Comparison of ENCODE assay signal across 8 cellular contexts in genomic region chr5:431001-431710, GRCh38. TPM values are rescaled to one million over a fixed set of nuclear protein-coding genes. Genes with fewer than 3 reads are reported as not detected.
DNase-seq lines count a peak whose midpoint lies in the region; ATAC-seq and TF ChIP-seq lines count a peak whose summit lies in the region.

No MANE protein-coding gene starts in this region.

- H3K36me3 Mint-ChIP-seq in brain: peaks cover 6% of the 10 kb centered on the region

- H3K4me1 Mint-ChIP-seq in brain: peaks cover 15% of the 10 kb centered on the region

- TF ChIP-seq CTCF in C4-2B (conservative IDR thresholded peaks at IDR 0.05) (peak; percentile 74), brain (conservative IDR thresholded peaks at IDR 0.05) (peak; percentile 73 to 93), suprapubic skin (IDR thresholded peaks at IDR 0.05) (peak; percentile 30 to 47)

- H3K27me3 ChIP-seq in SJSA1 (replicated peaks): no peaks in the 10 kb centered on the region
- peaks cover 5% of the 10 kb centered on the region for H3K27me3 ChIP-seq in suprapubic skin

- peaks cover 11% of the 10 kb centered on the region for H3K27me3 Mint-ChIP-seq in brain

- H3K4me1 ChIP-seq in SJSA1 (replicated peaks) (peaks cover 6% of the 10 kb centered on the region; the same call in 1 of the 2 replicates), suprapubic skin (peaks cover 18% of the 10 kb centered on the region)

- peak overlapping the region in 1 of 5 experiments; percentile 36 for H3K27ac Mint-ChIP-seq in brain

- TF ChIP-seq EP300 in suprapubic skin (IDR thresholded peaks at IDR 0.05): no peak

- no peak overlapping the region for H3K27ac ChIP-seq in C4-2B
- H3K27ac ChIP-seq in SJSA1: no peak overlapping the region
- no peak overlapping the region for H3K27ac ChIP-seq in suprapubic skin

- ATAC-seq in GM18907 (IDR thresholded peaks at IDR 0.05; ENCODE audit: unreplicated experiment) (peak; percentile 75), HG03520 (IDR thresholded peaks at IDR 0.05; ENCODE audit: unreplicated experiment) (peak; percentile 80), left lobe of liver (peak; percentile 70)

- 52% methylated on average over 14 of the region's 18 CpGs for WGBS in suprapubic skin

- peaks cover 0 to 3% (median 0%) of the 10 kb centered on the region in 5 experiments for H3K9me3 Mint-ChIP-seq in brain

- H3K9me3 ChIP-seq in SJSA1 (replicated peaks) (no peaks in the 10 kb centered on the region), suprapubic skin (no peaks in the 10 kb centered on the region)

- H3K4me3 ChIP-seq in SJSA1: no peak overlapping the region
- no peak overlapping the region for H3K4me3 ChIP-seq in suprapubic skin

- TF ChIP-seq POLR2A in suprapubic skin (IDR thresholded peaks at IDR 0.05): no peak

- H3K36me3 ChIP-seq in SJSA1 (peaks cover 51% of the 10 kb centered on the region), suprapubic skin (no peaks in the 10 kb centered on the region)

- DNase-seq in SJSA1 (ENCODE audit: low read depth in 1 of 2, low spot score in 2 of 2): peak; percentile 52 to 78
- DNase-seq in left lobe of liver (ENCODE audit: low spot score): no peak
- DNase-seq in suprapubic skin (ENCODE audit: low spot score in 2 of 2): no peak
- no peak for DNase-seq in HPDE6-E6E7 (ENCODE audit: extremely low spot score)

- no peak overlapping the region for H3K4me3 Mint-ChIP-seq in brain

RNA-seq across cellular contexts. Expression of gene EXOC3, which starts 11.8 kb away (rescaled TPM):
- total RNA-seq in SJSA1 (2014; rRNA removed; shearing (Covaris generic)): 21.0 and 26.9 TPM in 2 replicates
- polyA plus RNA-seq in brain (ENCODE audit: insufficient read depth, low read depth, low replicate concordance): 69.2 TPM
- total RNA-seq in left lobe of liver (25.7 TPM), suprapubic skin (100 to 1,000 TPM in 1 of 4 donors, 10 to 100 TPM in 3; 68.9 to 199 (median 83.4) TPM)

Comparison
In these comparisons a context has a peak if more than half of its experiments do, and no peak if none do; other contexts are left out.
1. DNase-seq: peak in SJSA1 (2 of 2); none in left lobe of liver (single experiment), suprapubic skin (0 of 2) and HPDE6-E6E7 (single experiment).
2. Peak in every context shown above with its lines, with median percentiles within 50 percentile points of each other: CTCF ChIP-seq and ATAC-seq.